8 cellular contexts compared by ENCODE assay signal in the genomic region with DNA sequence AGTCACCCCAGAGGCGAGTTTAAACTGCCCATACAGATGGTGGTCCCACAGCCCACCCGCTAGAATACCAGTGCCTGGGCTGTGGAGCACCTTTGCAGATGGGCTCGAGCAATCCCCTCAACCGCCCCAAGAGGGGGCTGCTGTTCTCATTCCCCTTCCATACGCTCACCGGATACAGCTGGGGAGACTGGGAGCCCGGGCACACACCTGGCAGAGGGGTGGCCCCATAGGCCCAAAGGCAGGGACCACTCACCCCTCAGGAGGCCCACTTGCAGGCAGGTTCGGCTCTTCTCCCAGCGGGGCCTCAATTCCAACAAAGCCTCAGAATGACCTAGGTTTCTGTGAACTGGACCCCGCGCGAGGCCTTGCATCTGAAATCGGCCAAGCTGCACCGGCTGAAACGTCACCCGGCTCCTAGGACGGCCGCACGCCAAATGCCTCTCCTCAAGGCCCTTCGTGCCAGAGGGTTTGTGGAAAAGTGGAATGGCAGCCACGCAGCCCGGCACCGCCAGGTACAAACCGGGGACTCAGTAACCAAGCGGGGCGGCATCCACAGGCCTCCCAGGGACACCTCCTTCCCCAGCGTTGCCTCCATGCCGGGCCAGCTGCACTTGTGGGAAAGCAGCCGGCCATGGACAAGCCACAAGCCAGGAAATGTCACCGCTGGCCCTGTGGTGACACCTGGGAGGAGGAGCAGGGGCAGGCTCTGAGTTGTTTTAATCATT. TPM values are rescaled to one million over a fixed set of nuclear protein-coding genes. Genes with fewer than 3 reads are reported as not detected.
DNase-seq lines count a peak whose midpoint lies in the region; ATAC-seq and TF ChIP-seq lines count a peak whose summit lies in the region.

No MANE protein-coding gene starts in this region.

- no peak overlapping the region for H3K27ac Mint-ChIP-seq in Caco-2 (ENCODE audit: unreplicated experiment)
- H3K27ac Mint-ChIP-seq in activated naive CD4-positive, alpha-beta T cell treated with anti-CD3 and anti-CD28 coated beads, Interleukin-2, amount 10 ng/mL, durations not matched to agents 7 days and 5 days = no peak overlapping the region

- no peak overlapping the region for H3K9ac ChIP-seq in Karpas-422 (ENCODE audit: low read length)

- peak; percentile 60 to 67 for TF ChIP-seq CTCF in Caco-2 (IDR thresholded peaks at IDR 0.05; ENCODE audit: insufficient read depth in 1 of 2, low read depth in 1 of 2, low read length in 1 of 2, severe bottlenecking in 1 of 2, unreplicated experiment in 1 of 2)

- no peak overlapping the region for H2AFZ ChIP-seq in Karpas-422 (ENCODE audit: low read length)

- H3K9me3 ChIP-seq in Caco-2 (no peaks in the 10 kb centered on the region), Karpas-422 (ENCODE audit: low read length) (no peaks in the 10 kb centered on the region)

- H3K4me1 ChIP-seq in Caco-2 = no peaks in the 10 kb centered on the region
- peaks cover 7% of the 10 kb centered on the region for H3K4me1 ChIP-seq in Karpas-422 (ENCODE audit: low read length)

- H3K79me2 ChIP-seq in Karpas-422 (ENCODE audit: low read length) = peaks cover 43% of the 10 kb centered on the region

- no TSS peak for BruUV-seq in Caco-2 (replicated peaks; lab: Mats Ljungman, UMichigan)

- peaks cover 80% of the 10 kb centered on the region for H3K36me3 Mint-ChIP-seq in Caco-2 (ENCODE audit: insufficient read depth, unreplicated experiment)
- H3K36me3 Mint-ChIP-seq in activated naive CD4-positive, alpha-beta T cell treated with anti-CD3 and anti-CD28 coated beads, Interleukin-2, amount 10 ng/mL, durations not matched to agents 7 days and 5 days = peaks cover 8% of the 10 kb centered on the region

- intact Hi-C loops in Caco-2 (cut with micrococcal nuclease; ENCODE audit: unreplicated experiment) = no loop called here

- H3K27me3 ChIP-seq in Caco-2 (replicated peaks; ENCODE audit: control insufficient read depth, insufficient read depth, low read length) (no peaks in the 10 kb centered on the region), Karpas-422 (ENCODE audit: low read length) (no peaks in the 10 kb centered on the region)

- POLR2A ChIA-PET in Caco-2 (lab: Charles Lee) = no interaction called here

- ATAC-seq in GM18873 (IDR thresholded peaks at IDR 0.05; ENCODE audit: low FRiP score, unreplicated experiment) (no peak), GM21526 (IDR thresholded peaks at IDR 0.05; ENCODE audit: low FRiP score, unreplicated experiment) (no peak)

- H3K4me3 ChIP-seq in Caco-2 (ENCODE audit: low read depth, low read length) = no peak overlapping the region
- H3K4me3 ChIP-seq in Karpas-422 (ENCODE audit: low read length) = no peak overlapping the region

- H3K4me1 Mint-ChIP-seq in Caco-2 (ENCODE audit: low read depth, unreplicated experiment) = no peaks in the 10 kb centered on the region
- no peaks in the 10 kb centered on the region for H3K4me1 Mint-ChIP-seq in activated naive CD4-positive, alpha-beta T cell treated with anti-CD3 and anti-CD28 coated beads, Interleukin-2, amount 10 ng/mL, durations not matched to agents 7 days and 5 days

- peak in 1 of 2 experiments; percentile 56 for DNase-seq in Caco-2
- peak; percentile 59 for DNase-seq in Karpas-422
- DNase-seq in activated naive CD4-positive, alpha-beta T cell treated with anti-CD3 and anti-CD28 coated beads, Interleukin-2, amount 10 ng/mL, durations not matched to agents 7 days and 5 days = peak; percentile 56
- peak; percentile 61 for DNase-seq in left kidney (ENCODE audit: low read depth, low spot score)
- no peak for DNase-seq in NK-92 (lab: John Stamatoyannopoulos, UW; ENCODE audit: unreplicated experiment)
- no peak for DNase-seq in mucosa of gallbladder (ENCODE audit: low spot score)

- CTCF ChIA-PET in Caco-2 (lab: Charles Lee) = interaction anchor here (0.7 to 1.3 kb wide), 3 partner anchors 111 to 150 kb away, joined by 3 to 11 read pairs (median 4); a partner anchor contains a TSS
- CTCF ChIA-PET in activated naive CD4-positive, alpha-beta T cell treated with anti-CD3 and anti-CD28 coated beads, Interleukin-2, amount 10 ng/mL, durations not matched to agents 7 days and 5 days (lab: Charles Lee) = interaction anchor here (1.6 to 2.2 kb wide), 2 partner anchors 10 to 16 kb away, joined by 4 to 7 read pairs; no protein-coding TSS in a partner anchor

- H3K4me2 ChIP-seq in Karpas-422 (ENCODE audit: low read depth, low read length, poor library complexity, severe bottlenecking) = no peak overlapping the region

- H3K27me3 Mint-ChIP-seq in Caco-2 (ENCODE audit: insufficient read depth, unreplicated experiment) = no peaks in the 10 kb centered on the region
- no peaks in the 10 kb centered on the region for H3K27me3 Mint-ChIP-seq in activated naive CD4-positive, alpha-beta T cell treated with anti-CD3 and anti-CD28 coated beads, Interleukin-2, amount 10 ng/mL, durations not matched to agents 7 days and 5 days

- no peak overlapping the region for H3K27ac ChIP-seq in Karpas-422 (ENCODE audit: low read length)

- no peaks in the 10 kb centered on the region for H3K9me3 Mint-ChIP-seq in Caco-2 (ENCODE audit: unreplicated experiment)
- no peaks in the 10 kb centered on the region for H3K9me3 Mint-ChIP-seq in activated naive CD4-positive, alpha-beta T cell treated with anti-CD3 and anti-CD28 coated beads, Interleukin-2, amount 10 ng/mL, durations not matched to agents 7 days and 5 days

- H3K4me3 Mint-ChIP-seq in Caco-2 (ENCODE audit: unreplicated experiment) = no peak overlapping the region
- H3K4me3 Mint-ChIP-seq in activated naive CD4-positive, alpha-beta T cell treated with anti-CD3 and anti-CD28 coated beads, Interleukin-2, amount 10 ng/mL, durations not matched to agents 7 days and 5 days = no peak overlapping the region

- H4K20me1 ChIP-seq in Karpas-422 (ENCODE audit: insufficient read depth, low read depth, low read length) = peaks cover 65% of the 10 kb centered on the region

- H3K9me2 ChIP-seq in Karpas-422 (replicated peaks; ENCODE audit: insufficient read depth, low read length) = no peaks in the 10 kb centered on the region

- no peaks in the 10 kb centered on the region for H3K36me3 ChIP-seq in Caco-2 (ENCODE audit: control insufficient read depth, insufficient read depth, low read length)
- peaks cover 2% of the 10 kb centered on the region; the same call in 1 of the 2 replicates for H3K36me3 ChIP-seq in Karpas-422 (ENCODE audit: insufficient read depth, low read length)

RNA-seq across cellular contexts. Expression of a gene that starts 18.7 kb away (rescaled TPM):
- total RNA-seq in Caco-2 (2022) = 60.0 and 63.2 TPM in 2 replicates
- total RNA-seq in Karpas-422 (2014; rRNA removed; shearing (Covaris generic); ENCODE audit: low replicate concordance) = 9.3 and 19.5 TPM in 2 replicates
- total RNA-seq in mucosa of gallbladder = 67.5 TPM

Comparison
In these comparisons a context has a peak if more than half of its experiments do, and no peak if none do; other contexts are left out.
1. DNase-seq: peak in Karpas-422 (single experiment), activated naive CD4-positive, alpha-beta T cell treated with anti-CD3 and anti-CD28 coated beads, Interleukin-2, amount 10 ng/mL, durations not matched to agents 7 days and 5 days (single experiment) and left kidney (single experiment); none in NK-92 (single experiment) and mucosa of gallbladder (single experiment).